ENCODE assay signal across 8 cellular contexts in the genomic region with DNA sequence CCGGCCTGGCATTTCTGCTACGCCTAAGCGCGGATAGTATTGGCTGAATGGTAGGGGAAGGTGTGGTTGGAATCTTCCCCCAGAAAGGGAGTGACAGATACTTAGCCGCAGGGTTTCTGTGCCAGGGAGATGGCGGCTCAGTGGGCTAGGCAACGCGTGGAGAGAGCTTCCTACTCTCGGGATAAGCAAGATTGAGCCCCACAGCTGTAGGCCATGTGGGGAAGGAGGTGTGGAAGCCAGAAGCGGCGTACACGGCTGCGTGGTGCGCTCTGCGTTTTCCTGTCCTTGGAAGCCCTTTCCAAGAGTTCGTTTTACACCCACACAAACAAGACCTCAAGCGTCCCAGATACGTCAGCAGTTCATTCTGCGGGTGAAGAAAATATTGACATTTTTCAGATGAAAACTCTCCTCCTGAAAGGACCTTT. TPM values are rescaled to one million over a fixed set of nuclear protein-coding genes. Genes with fewer than 3 reads are reported as not detected.
A peak's percentile ranks its signal among the peaks of the same experiment; 100 is the strongest.
DNase-seq lines count a peak whose midpoint lies in the region; ATAC-seq and TF ChIP-seq lines count a peak whose summit lies in the region.

No MANE protein-coding gene starts in this region.

- H3K9me3 ChIP-seq in HEK293 (ENCODE audit: control insufficient read depth, insufficient read depth, low read depth, low read length): no peaks in the 10 kb centered on the region

- no peaks in the 10 kb centered on the region; the same call in 1 of the 2 replicates for H3K4me1 ChIP-seq in HEK293 (ENCODE audit: control insufficient read depth, insufficient read depth, low read length)

- H3K4me1 Mint-ChIP-seq in activated CD4-positive, alpha-beta T cell treated with anti-CD3 and anti-CD28 coated beads for 36 hours: peaks cover 16% of the 10 kb centered on the region

- peak overlapping the region; percentile 73 for H3K4me3 Mint-ChIP-seq in activated CD4-positive, alpha-beta T cell treated with anti-CD3 and anti-CD28 coated beads for 36 hours

- H3K36me3 ChIP-seq in HEK293 (ENCODE audit: control insufficient read depth in 2 of 2, insufficient read depth in 1 of 2, low read length in 2 of 2): no peaks in the 10 kb centered on the region

- CTCF ChIA-PET in HEK293 (lab: Yijun Ruan, JAX): interaction anchor here (0.6 kb wide), 1 partner anchor 94 kb away, joined by 3 read pairs; no protein-coding TSS in a partner anchor
- CTCF ChIA-PET in activated CD4-positive, alpha-beta T cell treated with anti-CD3 and anti-CD28 coated beads for 36 hours (lab: Charles Lee): interaction anchor here (0.6 to 1.9 kb wide), 2 partner anchors 26 to 32 kb away, joined by 3 to 7 read pairs; no protein-coding TSS in a partner anchor

- peak; percentile 45 for DNase-seq in NCI-H1105 treated with DMSO at 0.1 percent for 48 hours (lab: John Stamatoyannopoulos, UW)
- DNase-seq in activated CD4-positive, alpha-beta T cell treated with anti-CD3 and anti-CD28 coated beads for 36 hours: peak; percentile 55
- peak in 7 of 10 donors; percentile 22 to 68 (median 46) for DNase-seq in dorsolateral prefrontal cortex
- DNase-seq in lung microvascular endothelial cell (ENCODE audit: low read depth in 2 of 2): peak; percentile 35 to 42
- DNase-seq in stimulated activated CD8-positive, alpha-beta memory T cell treated with anti-CD3 and anti-CD28 coated beads, Interleukin-4, amount 100 ng/mL, for 48 hours: peak; percentile 54
- DNase-seq in NCI-H1048 (lab: John Stamatoyannopoulos, UW): no peak

- POLR2A ChIA-PET in HEK293 (lab: Yijun Ruan, JAX): interaction anchor here (1.0 to 1.1 kb wide), 3 partner anchors 13 to 80 kb away, joined by 3 to 4 read pairs (median 3); a partner anchor contains a TSS
- POLR2A ChIA-PET in activated CD4-positive, alpha-beta T cell treated with anti-CD3 and anti-CD28 coated beads for 36 hours (lab: Charles Lee): interaction anchor here (0.8 kb wide), 1 partner anchor 63 kb away, joined by 3 read pairs; no protein-coding TSS in a partner anchor

- no peaks in the 10 kb centered on the region for H3K36me3 Mint-ChIP-seq in activated CD4-positive, alpha-beta T cell treated with anti-CD3 and anti-CD28 coated beads for 36 hours (ENCODE audit: low read depth)

- peak overlapping the region; percentile 19; the same call in 1 of the 2 replicates for H3K27ac ChIP-seq in HEK293 (ENCODE audit: extremely low read depth, low read depth, low read length)
- peak overlapping the region in 25 of 59 donors; percentile 2 to 72 (median 50) for H3K27ac ChIP-seq in dorsolateral prefrontal cortex

- H3K27ac Mint-ChIP-seq in activated CD4-positive, alpha-beta T cell treated with anti-CD3 and anti-CD28 coated beads for 36 hours: peak overlapping the region; percentile 49

- no peaks in the 10 kb centered on the region for H3K9me3 Mint-ChIP-seq in activated CD4-positive, alpha-beta T cell treated with anti-CD3 and anti-CD28 coated beads for 36 hours (ENCODE audit: low read depth)

- H3K27me3 Mint-ChIP-seq in activated CD4-positive, alpha-beta T cell treated with anti-CD3 and anti-CD28 coated beads for 36 hours: peaks cover 32% of the 10 kb centered on the region

- peak overlapping the region; percentile 57 for H3K4me3 ChIP-seq in GM08714 (ENCODE audit: low read length)
- peak overlapping the region; percentile 76 for H3K4me3 ChIP-seq in HEK293 (ENCODE audit: low read depth, low read length)
- H3K4me3 ChIP-seq in dorsolateral prefrontal cortex: peak overlapping the region; percentile 37 to 83 (median 70)

- intact Hi-C loops in activated CD4-positive, alpha-beta T cell treated with anti-CD3 and anti-CD28 coated beads for 36 hours (cut with DNase I, micrococcal nuclease): no loop called here
- intact Hi-C loops in dorsolateral prefrontal cortex (cut with DNase I): no loop called here

- peaks cover 0 to 60% (median 7%) of the 10 kb centered on the region in 45 donors for H3K27me3 ChIP-seq in dorsolateral prefrontal cortex

- TF ChIP-seq CTCF in HEK293 (tag by site-specific recombination; IDR thresholded peaks at IDR 0.05): no peak
- no peak for TF ChIP-seq CTCF in dorsolateral prefrontal cortex (IDR thresholded peaks at IDR 0.05 in 54 of 56, conservative IDR thresholded peaks at IDR 0.05 in 2 of 56; ENCODE audit: low read depth in 1 of 56, partially characterized antibody in 56 of 56)

- peak; percentile 57 for ATAC-seq in activated CD4-positive, alpha-beta T cell treated with anti-CD3 and anti-CD28 coated beads for 36 hours

TF ChIP-seq in HEK293, 187 proteins besides CTCF, POLR2A, EP300 and RAD21:
- peak; percentile 35 for TF ChIP-seq ZFHX2 (tag by site-specific recombination; conservative IDR thresholded peaks at IDR 0.05)
- TF ChIP-seq ZNF274 (IDR thresholded peaks at IDR 0.05; ENCODE audit: low read length): no peak
- no peak for TF ChIP-seq ZNF274 (tag by site-specific recombination; IDR thresholded peaks at IDR 0.05; ENCODE audit: borderline replicate concordance)
- TF ChIP-seq, protein P1, sequence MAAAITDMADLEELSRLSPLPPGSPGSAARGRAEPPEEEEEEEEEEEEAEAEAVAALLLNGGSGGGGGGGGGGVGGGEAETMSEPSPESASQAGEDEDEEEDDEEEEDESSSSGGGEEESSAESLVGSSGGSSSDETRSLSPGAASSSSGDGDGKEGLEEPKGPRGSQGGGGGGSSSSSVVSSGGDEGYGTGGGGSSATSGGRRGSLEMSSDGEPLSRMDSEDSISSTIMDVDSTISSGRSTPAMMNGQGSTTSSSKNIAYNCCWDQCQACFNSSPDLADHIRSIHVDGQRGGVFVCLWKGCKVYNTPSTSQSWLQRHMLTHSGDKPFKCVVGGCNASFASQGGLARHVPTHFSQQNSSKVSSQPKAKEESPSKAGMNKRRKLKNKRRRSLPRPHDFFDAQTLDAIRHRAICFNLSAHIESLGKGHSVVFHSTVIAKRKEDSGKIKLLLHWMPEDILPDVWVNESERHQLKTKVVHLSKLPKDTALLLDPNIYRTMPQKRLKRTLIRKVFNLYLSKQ (tag by site-specific recombination; IDR thresholded peaks at IDR 0.05; ENCODE audit: borderline replicate concordance): no peak
- TF ChIP-seq ZNF404 (tag by site-specific recombination; IDR thresholded peaks at IDR 0.05): no peak
- TF ChIP-seq SCRT2 (tag by site-specific recombination; IDR thresholded peaks at IDR 0.05): peak; percentile 39; the same call in 1 of the 2 replicates

RNA-seq across cellular contexts. Expression of a gene that starts 0.4 kb away (rescaled TPM):
- 1 to 10 TPM; 1.3 to 1.6 TPM for total RNA-seq in activated CD4-positive, alpha-beta T cell treated with anti-CD3 and anti-CD28 coated beads for 36 hours
- total RNA-seq in dorsolateral prefrontal cortex (10 to 100 TPM in 1 of 120 experiments, 1 to 10 TPM in 119; 1.0 to 11.2 (median 4.2) TPM), lung microvascular endothelial cell (18.5 and 23.4 TPM in 2 replicates)

RNA-seq across cellular contexts. Expression of a gene that starts 50.6 kb away (rescaled TPM):
- 10 to 100 TPM; 19.2 to 22.6 TPM for total RNA-seq in activated CD4-positive, alpha-beta T cell treated with anti-CD3 and anti-CD28 coated beads for 36 hours
- total RNA-seq in dorsolateral prefrontal cortex: 1 to 10 TPM; 1.8 to 9.7 (median 4.7) TPM
- 17.2 and 20.2 TPM in 2 replicates for total RNA-seq in lung microvascular endothelial cell
